Comparison of ENCODE assay signal across 1 cellular context in the genomic region with DNA sequence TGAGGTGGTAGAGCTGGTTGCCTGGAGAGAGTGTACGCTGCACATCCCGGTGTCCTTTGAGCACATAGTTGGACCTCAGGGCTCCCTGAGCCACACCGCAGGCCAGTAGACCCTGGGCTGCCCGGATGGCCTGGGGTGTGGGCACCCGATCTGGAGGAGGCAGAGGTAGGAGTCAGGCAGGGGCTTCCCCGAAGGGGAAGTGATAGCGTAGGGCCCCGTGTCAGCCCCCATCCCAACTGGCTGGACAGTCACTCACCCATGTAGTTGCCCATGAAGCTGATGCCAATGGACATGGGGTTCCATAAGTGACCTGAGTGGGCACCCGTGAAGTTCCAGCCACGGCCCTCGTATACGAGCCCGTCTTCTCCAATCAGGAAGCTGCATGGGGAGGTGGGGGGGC.
TF ChIP-seq lines count a peak whose summit lies in the region.

No MANE protein-coding gene starts in this region.

TF ChIP-seq in GM12878, 131 proteins besides CTCF, POLR2A, EP300 and RAD21:
- TF ChIP-seq TCF7 (IDR thresholded peaks at IDR 0.05; ENCODE audit: borderline replicate concordance) (no peak), RAD51 (IDR thresholded peaks at IDR 0.05) (no peak), CBX5 (IDR thresholded peaks at IDR 0.05; ENCODE audit: low read depth) (no peak), JUND (IDR thresholded peaks at IDR 0.05; ENCODE audit: low read depth, low read length) (no peak), ZNF217 (IDR thresholded peaks at IDR 0.05) (no peak), DPF2 (IDR thresholded peaks at IDR 0.05) (no peak), CHD1 (IDR thresholded peaks at IDR 0.05; ENCODE audit: low read depth, low read length) (no peak)
- TF ChIP-seq, protein P1, sequence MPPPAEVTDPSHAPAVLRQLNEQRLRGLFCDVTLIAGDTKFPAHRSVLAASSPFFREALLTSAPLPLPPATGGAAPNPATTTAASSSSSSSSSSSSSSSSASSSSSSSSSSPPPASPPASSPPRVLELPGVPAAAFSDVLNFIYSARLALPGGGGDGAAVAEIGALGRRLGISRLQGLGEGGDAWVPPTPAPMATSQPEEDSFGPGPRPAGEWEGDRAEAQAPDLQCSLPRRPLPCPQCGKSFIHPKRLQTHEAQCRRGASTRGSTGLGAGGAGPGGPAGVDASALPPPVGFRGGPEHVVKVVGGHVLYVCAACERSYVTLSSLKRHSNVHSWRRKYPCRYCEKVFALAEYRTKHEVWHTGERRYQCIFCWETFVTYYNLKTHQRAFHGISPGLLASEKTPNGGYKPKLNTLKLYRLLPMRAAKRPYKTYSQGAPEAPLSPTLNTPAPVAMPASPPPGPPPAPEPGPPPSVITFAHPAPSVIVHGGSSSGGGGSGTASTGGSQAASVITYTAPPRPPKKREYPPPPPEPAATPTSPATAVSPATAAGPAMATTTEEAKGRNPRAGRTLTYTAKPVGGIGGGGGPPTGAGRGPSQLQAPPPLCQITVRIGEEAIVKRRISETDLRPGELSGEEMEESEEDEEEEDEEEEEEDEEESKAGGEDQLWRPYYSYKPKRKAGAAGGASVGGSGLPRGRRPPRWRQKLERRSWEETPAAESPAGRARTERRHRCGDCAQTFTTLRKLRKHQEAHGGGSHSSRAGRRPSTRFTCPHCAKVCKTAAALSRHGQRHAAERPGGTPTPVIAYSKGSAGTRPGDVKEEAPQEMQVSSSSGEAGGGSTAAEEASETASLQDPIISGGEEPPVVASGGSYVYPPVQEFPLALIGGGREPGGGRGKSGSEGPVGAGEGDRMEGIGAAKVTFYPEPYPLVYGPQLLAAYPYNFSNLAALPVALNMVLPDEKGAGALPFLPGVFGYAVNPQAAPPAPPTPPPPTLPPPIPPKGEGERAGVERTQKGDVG (CRISPR knock-in tag; IDR thresholded peaks at IDR 0.05), result no peak
- TF ChIP-seq, protein P2, sequence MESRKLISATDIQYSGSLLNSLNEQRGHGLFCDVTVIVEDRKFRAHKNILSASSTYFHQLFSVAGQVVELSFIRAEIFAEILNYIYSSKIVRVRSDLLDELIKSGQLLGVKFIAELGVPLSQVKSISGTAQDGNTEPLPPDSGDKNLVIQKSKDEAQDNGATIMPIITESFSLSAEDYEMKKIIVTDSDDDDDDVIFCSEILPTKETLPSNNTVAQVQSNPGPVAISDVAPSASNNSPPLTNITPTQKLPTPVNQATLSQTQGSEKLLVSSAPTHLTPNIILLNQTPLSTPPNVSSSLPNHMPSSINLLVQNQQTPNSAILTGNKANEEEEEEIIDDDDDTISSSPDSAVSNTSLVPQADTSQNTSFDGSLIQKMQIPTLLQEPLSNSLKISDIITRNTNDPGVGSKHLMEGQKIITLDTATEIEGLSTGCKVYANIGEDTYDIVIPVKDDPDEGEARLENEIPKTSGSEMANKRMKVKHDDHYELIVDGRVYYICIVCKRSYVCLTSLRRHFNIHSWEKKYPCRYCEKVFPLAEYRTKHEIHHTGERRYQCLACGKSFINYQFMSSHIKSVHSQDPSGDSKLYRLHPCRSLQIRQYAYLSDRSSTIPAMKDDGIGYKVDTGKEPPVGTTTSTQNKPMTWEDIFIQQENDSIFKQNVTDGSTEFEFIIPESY (IDR thresholded peaks at IDR 0.05), result no peak
- TF ChIP-seq, protein P3, sequence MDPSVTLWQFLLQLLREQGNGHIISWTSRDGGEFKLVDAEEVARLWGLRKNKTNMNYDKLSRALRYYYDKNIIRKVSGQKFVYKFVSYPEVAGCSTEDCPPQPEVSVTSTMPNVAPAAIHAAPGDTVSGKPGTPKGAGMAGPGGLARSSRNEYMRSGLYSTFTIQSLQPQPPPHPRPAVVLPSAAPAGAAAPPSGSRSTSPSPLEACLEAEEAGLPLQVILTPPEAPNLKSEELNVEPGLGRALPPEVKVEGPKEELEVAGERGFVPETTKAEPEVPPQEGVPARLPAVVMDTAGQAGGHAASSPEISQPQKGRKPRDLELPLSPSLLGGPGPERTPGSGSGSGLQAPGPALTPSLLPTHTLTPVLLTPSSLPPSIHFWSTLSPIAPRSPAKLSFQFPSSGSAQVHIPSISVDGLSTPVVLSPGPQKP (IDR thresholded peaks at IDR 0.05; ENCODE audit: low read depth, low read length), result no peak
- TF ChIP-seq, protein P4, sequence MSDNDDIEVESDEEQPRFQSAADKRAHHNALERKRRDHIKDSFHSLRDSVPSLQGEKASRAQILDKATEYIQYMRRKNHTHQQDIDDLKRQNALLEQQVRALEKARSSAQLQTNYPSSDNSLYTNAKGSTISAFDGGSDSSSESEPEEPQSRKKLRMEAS (IDR thresholded peaks at IDR 0.05; ENCODE audit: low read depth, low read length), result no peak
- TF ChIP-seq, protein P5, sequence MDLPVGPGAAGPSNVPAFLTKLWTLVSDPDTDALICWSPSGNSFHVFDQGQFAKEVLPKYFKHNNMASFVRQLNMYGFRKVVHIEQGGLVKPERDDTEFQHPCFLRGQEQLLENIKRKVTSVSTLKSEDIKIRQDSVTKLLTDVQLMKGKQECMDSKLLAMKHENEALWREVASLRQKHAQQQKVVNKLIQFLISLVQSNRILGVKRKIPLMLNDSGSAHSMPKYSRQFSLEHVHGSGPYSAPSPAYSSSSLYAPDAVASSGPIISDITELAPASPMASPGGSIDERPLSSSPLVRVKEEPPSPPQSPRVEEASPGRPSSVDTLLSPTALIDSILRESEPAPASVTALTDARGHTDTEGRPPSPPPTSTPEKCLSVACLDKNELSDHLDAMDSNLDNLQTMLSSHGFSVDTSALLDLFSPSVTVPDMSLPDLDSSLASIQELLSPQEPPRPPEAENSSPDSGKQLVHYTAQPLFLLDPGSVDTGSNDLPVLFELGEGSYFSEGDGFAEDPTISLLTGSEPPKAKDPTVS (IDR thresholded peaks at IDR 0.05; ENCODE audit: low read depth, low read length), result no peak
